ENCODE assay signal across 8 cellular contexts in the genomic region with DNA sequence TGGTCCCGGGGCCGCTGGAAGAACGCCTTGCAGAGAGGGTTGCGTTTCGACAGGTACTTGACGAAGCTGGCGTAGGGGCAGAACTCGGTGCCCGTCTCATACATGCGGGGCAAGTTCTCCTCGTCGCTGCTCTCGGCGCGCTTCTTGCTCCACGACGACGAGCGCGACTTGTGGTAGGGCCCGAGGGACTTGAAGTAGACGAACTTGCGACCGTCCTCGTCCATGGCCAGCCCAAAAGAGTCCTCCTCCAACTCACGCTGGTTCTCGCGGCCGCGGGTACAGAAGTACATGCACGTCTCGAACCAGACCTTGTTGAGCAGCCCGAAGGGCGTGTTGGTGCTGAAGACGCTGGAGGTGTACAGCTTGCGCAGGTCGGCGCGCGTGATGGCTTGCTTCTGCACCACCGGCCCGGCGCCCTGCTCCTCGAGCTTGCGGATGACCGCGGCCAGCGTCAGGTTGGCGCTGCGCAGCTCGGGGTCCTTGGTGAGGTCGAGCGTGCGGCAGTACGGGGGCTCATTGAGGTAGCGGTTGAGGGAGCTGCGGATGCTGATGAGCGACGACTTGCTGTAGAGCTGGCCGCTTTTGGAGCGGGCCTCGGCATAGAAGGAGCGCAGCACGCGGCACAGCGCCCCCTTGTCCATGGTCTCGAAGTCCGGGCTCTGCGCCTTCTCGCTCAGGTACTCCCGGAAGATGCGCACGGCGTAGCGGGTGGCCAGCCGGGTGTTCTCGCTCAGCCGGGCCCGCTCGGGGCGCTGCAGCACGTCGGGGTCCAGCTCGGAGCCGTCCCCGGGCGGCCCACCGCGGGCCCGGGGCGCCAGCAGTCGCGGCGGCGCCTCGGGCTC. TPM values are rescaled to one million over a fixed set of nuclear protein-coding genes. Genes with fewer than 3 reads are reported as not detected.
DNase-seq lines count a peak whose midpoint lies in the region; ATAC-seq and TF ChIP-seq lines count a peak whose summit lies in the region.

No MANE protein-coding gene starts in this region.

- ATAC-seq in HG03097 (IDR thresholded peaks at IDR 0.05; ENCODE audit: low FRiP score, unreplicated experiment) = peak; percentile 60

- H3K27me3 ChIP-seq in kidney epithelial cell (ENCODE audit: control insufficient read depth, insufficient read depth, low read length) = peaks cover 8% of the 10 kb centered on the region

- H3K27ac ChIP-seq in VCaP = peak overlapping the region; percentile 77

- peak overlapping the region; percentile 77 for H3K4me3 ChIP-seq in kidney epithelial cell (ENCODE audit: low read depth, low read length)

- TF ChIP-seq CTCF in VCaP (conservative IDR thresholded peaks at IDR 0.05) = no peak; the same call in 1 of the 2 replicates
- peak; percentile 72 for TF ChIP-seq CTCF in kidney epithelial cell (IDR thresholded peaks at IDR 0.05; ENCODE audit: insufficient read depth, low read length, poor library complexity, severe bottlenecking)

- H3K36me3 ChIP-seq in kidney epithelial cell (ENCODE audit: control insufficient read depth, insufficient read depth, low read length) = peaks cover 2% of the 10 kb centered on the region

- peak; percentile 18 for DNase-seq in DMS53 (lab: John Stamatoyannopoulos, UW)
- no peak for DNase-seq in DMS53 treated with DMSO at 0.1 percent for 48 hours (lab: John Stamatoyannopoulos, UW; ENCODE audit: unreplicated experiment)
- DNase-seq in cerebellar cortex (ENCODE audit: low spot score) = peak; percentile 77
- peak; percentile 42 for DNase-seq in kidney epithelial cell (ENCODE audit: low read depth)
- DNase-seq in stimulated activated CD4-positive, alpha-beta T cell treated with anti-CD3 and anti-CD28 coated beads, Interleukin-12 subunit alpha, Interleukin-12 subunit beta, amount 100 ng/mL, for 4 hours = peak; percentile 52
- DNase-seq in NCI-H1694 treated with DMSO at 0.1 percent for 48 hours (lab: John Stamatoyannopoulos, UW) = no peak

RNA-seq across cellular contexts. Expression of gene KCTD1, which starts 0.8 kb away (rescaled TPM):
- total RNA-seq in kidney epithelial cell = 30.5 and 32.9 TPM in 2 replicates

Comparison
In these comparisons a context has a peak if more than half of its experiments do, and no peak if none do; other contexts are left out.
1. DNase-seq: peak in DMS53 (single experiment), cerebellar cortex (single experiment), kidney epithelial cell (single experiment) and stimulated activated CD4-positive, alpha-beta T cell treated with anti-CD3 and anti-CD28 coated beads, Interleukin-12 subunit alpha, Interleukin-12 subunit beta, amount 100 ng/mL, for 4 hours (single experiment); none in DMS53 treated with DMSO at 0.1 percent for 48 hours (single experiment) and NCI-H1694 treated with DMSO at 0.1 percent for 48 hours (single experiment).